In the genomic region with DNA sequence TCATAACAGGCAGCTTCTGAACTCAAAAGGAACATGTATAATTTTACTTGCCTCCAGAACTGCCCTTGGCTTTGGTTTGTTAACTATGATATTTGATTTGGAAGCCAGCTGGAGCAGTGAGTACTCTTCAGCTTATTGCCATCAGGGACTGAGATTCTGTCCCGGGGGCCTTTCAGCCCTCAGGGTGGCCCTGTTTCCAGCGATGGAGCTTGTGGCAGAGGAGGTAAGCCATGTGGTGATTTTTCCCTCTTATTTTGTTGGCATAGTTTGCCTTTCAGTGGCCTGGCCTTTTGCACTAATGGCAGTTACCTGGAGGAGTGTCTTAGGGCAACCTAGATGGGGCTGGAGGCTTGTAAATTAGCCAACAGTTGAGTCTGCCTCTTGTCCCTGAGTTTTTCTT, we compare ENCODE assay signal across 20 cellular contexts.
"Had no signal": no experiment of that assay in that cellular context is flagged by ENCODE, and none has a peak within 500 bp of the region (broad histone marks: within the 10 kb centered on the region; RNA-seq: fewer than 3 reads in every experiment).

No MANE protein-coding gene starts in this region.

- H3K36me3 ChIP-seq: left ventricle myocardium inferior, ovary, right atrium auricular region, tibial nerve, upper lobe of left lung, vagina had no signal

- H3K27me3 ChIP-seq: hepatocyte, ovary, right atrium auricular region, tibial nerve, upper lobe of left lung, vagina had no signal

- H2AFZ ChIP-seq: hepatocyte had no signal

- H3K79me2 ChIP-seq: hepatocyte had no signal

- H3K4me2 ChIP-seq: hepatocyte had no signal

- DNase-seq: islet precursor cell; left ventricle myocardium inferior; midbrain; mucosa of descending colon; naive thymus-derived CD4-positive, alpha-beta T cell; ovary; stimulated activated CD4-positive, alpha-beta T cell treated with anti-CD3 and anti-CD28 coated beads, Interleukin-1b, Interleukin-23, amount 100 ng/mL, for 48 hours; stimulated activated CD4-positive, alpha-beta T cell treated with anti-CD3 and anti-CD28 coated beads, Interleukin-2, amount 100 ng/mL, for 48 hours; stimulated activated CD4-positive, alpha-beta T cell treated with anti-CD3 and anti-CD28 coated beads, Interleukin-4, amount 100 ng/mL, for 4 hours; stimulated activated CD8-positive, alpha-beta memory T cell treated with anti-CD3 and anti-CD28 coated beads, Interleukin-4, amount 100 ng/mL, for 48 hours; stimulated activated naive CD4-positive, alpha-beta T cell treated with Interleukin-2 at 50 U/mL for 16 hours; stimulated activated naive CD8-positive, alpha-beta T cell treated with anti-CD3 and anti-CD28 coated beads, Interleukin-15, amount 100 ng/mL, for 72 hours; substantia nigra; upper lobe of left lung had no signal

- H3K27ac ChIP-seq: hepatocyte, left ventricle myocardium inferior, ovary, right atrium auricular region, skin epidermis, tibial nerve, upper lobe of left lung, vagina had no signal

- H3K9me3 ChIP-seq: mucosa of descending colon, ovary, right atrium auricular region, tibial nerve, vagina had no signal

- H3K4me1 ChIP-seq: left ventricle myocardium inferior, right atrium auricular region, tibial nerve, upper lobe of left lung, vagina had no signal

- H3K4me3 ChIP-seq: hepatocyte, left ventricle myocardium inferior, lung, mucosa of descending colon, ovary, right atrium auricular region, skin epidermis, tibial nerve, upper lobe of left lung, vagina had no signal
